ENCODE assay signal across 16 cellular contexts in genomic region chr9:112341741-112342140, GRCh38. TPM values are rescaled to one million over a fixed set of nuclear protein-coding genes. Genes with fewer than 3 reads are reported as not detected.
DNase-seq lines count a peak whose midpoint lies in the region; ATAC-seq and TF ChIP-seq lines count a peak whose summit lies in the region.
"Had no signal": no experiment of that assay in that cellular context is flagged by ENCODE, and none has a peak within 500 bp of the region (broad histone marks: within the 10 kb centered on the region; RNA-seq: fewer than 3 reads in every experiment).

No MANE protein-coding gene starts in this region.

- no peak for TF ChIP-seq RAD21 in IMR-90 (IDR thresholded peaks at IDR 0.05; ENCODE audit: low read length)

- H3K36me3 ChIP-seq in IMR-90 (ENCODE audit: control insufficient read depth, insufficient read depth, low read length), result no peaks in the 10 kb centered on the region
- no peaks in the 10 kb centered on the region for H3K36me3 ChIP-seq in mesodermal cell (ENCODE audit: control insufficient read depth, insufficient read depth, low read length)
- H3K36me3 ChIP-seq: WERI-Rb-1 had no signal

- in situ Hi-C loops in Caki2 (cut with HindIII; ENCODE audit: low pct_unique_long_range_greater_than_20kb, low sequenced_read_pairs) (no loop called here), IMR-90 (cut with MboI; ENCODE audit: low sequenced_read_pairs) (no loop called here)

- H2AK9ac ChIP-seq in IMR-90 (replicated peaks; ENCODE audit: low read depth, low read length, poor library complexity), result no peak overlapping the region

- dilution Hi-C loops in IMR-90 (cut with HindIII; ENCODE audit: low sequenced_read_pairs, unreplicated experiment), result no loop called here

- 0 out of 2 replicates have a peak overlapping the region, but pooled peaks have one; percentile 6 for H2BK20ac ChIP-seq in IMR-90 (ENCODE audit: low read depth, low read length)

- peak overlapping the region in 1 of 10 donors; percentile 37 for H3K27ac Mint-ChIP-seq in naive thymus-derived CD8-positive, alpha-beta T cell
- H3K27ac Mint-ChIP-seq: activated naive CD8-positive, alpha-beta T cell treated with anti-CD3 and anti-CD28 coated beads for 36 hours; stimulated activated naive CD8-positive, alpha-beta T cell treated with anti-CD3 and anti-CD28 coated beads, Interleukin-15, Interleukin-2, amounts not matched to agents 100 ng/mL and 50 ng/mL, for 24 hours had no signal

- H4K20me1 ChIP-seq in IMR-90 (ENCODE audit: insufficient read depth, low read length), result no peaks in the 10 kb centered on the region

- H3K56ac ChIP-seq in IMR-90 (ENCODE audit: extremely low read depth, insufficient read depth, low read length), result no peak overlapping the region

- peaks cover 0 to 1% (median 0%) of the 10 kb centered on the region in 5 donors for H3K27me3 Mint-ChIP-seq in naive thymus-derived CD8-positive, alpha-beta T cell
- H3K27me3 Mint-ChIP-seq: activated naive CD8-positive, alpha-beta T cell treated with anti-CD3 and anti-CD28 coated beads for 36 hours; stimulated activated naive CD8-positive, alpha-beta T cell treated with anti-CD3 and anti-CD28 coated beads, Interleukin-15, Interleukin-2, amounts not matched to agents 100 ng/mL and 50 ng/mL, for 24 hours had no signal

- no peak overlapping the region for H3K4me3 Mint-ChIP-seq in naive thymus-derived CD8-positive, alpha-beta T cell
- H3K4me3 Mint-ChIP-seq: activated naive CD8-positive, alpha-beta T cell treated with anti-CD3 and anti-CD28 coated beads for 36 hours; stimulated activated naive CD8-positive, alpha-beta T cell treated with anti-CD3 and anti-CD28 coated beads, Interleukin-15, Interleukin-2, amounts not matched to agents 100 ng/mL and 50 ng/mL, for 24 hours had no signal

- no peaks in the 10 kb centered on the region for H3K9me3 Mint-ChIP-seq in naive thymus-derived CD8-positive, alpha-beta T cell
- H3K9me3 Mint-ChIP-seq: activated naive CD8-positive, alpha-beta T cell treated with anti-CD3 and anti-CD28 coated beads for 36 hours; stimulated activated naive CD8-positive, alpha-beta T cell treated with anti-CD3 and anti-CD28 coated beads, Interleukin-15, Interleukin-2, amounts not matched to agents 100 ng/mL and 50 ng/mL, for 24 hours had no signal

- H2BK5ac ChIP-seq in IMR-90 (ENCODE audit: low read depth, low read length, poor library complexity, severe bottlenecking), result no peak overlapping the region

- H3K4me1 ChIP-seq in IMR-90 (ENCODE audit: control insufficient read depth, insufficient read depth, low read length) (peaks cover 3% of the 10 kb centered on the region; the same call in 1 of the 2 replicates), mesodermal cell (ENCODE audit: control insufficient read depth, insufficient read depth, low read length, poor library complexity, severe bottlenecking) (peaks cover 2% of the 10 kb centered on the region)

- intact Hi-C loops in IMR-90 (cut with micrococcal nuclease), result no loop called here

- no peak overlapping the region for H3K4me2 ChIP-seq in IMR-90 (ENCODE audit: low read depth, low read length)

- no peak overlapping the region; the same call in 1 of the 2 replicates for H2AK5ac ChIP-seq in IMR-90 (ENCODE audit: low read depth, low read length)

- no peak overlapping the region for H3K27ac ChIP-seq in IMR-90 (ENCODE audit: insufficient read depth, low read length)
- peak overlapping the region; percentile 60 for H3K27ac ChIP-seq in mesodermal cell (ENCODE audit: low read depth, low read length, severe bottlenecking)
- H3K27ac ChIP-seq: C4-2B, WERI-Rb-1 had no signal

- no peak overlapping the region; a peak in 1 of 4 replicates for H4K8ac ChIP-seq in IMR-90 (ENCODE audit: low read depth in 2 of 2, low read length in 2 of 2)

- BruUV-seq in IMR-90 (replicated peaks; lab: Mats Ljungman, UMichigan), result no TSS peak

- ATAC-seq in IMR-90 (ENCODE audit: low read depth), result peak; percentile 80
- ATAC-seq in naive thymus-derived CD8-positive, alpha-beta T cell, result no peak
- ATAC-seq: right cardiac atrium had no signal

- H3K9me1 ChIP-seq in IMR-90 (ENCODE audit: insufficient read depth, low read length), result peaks cover 3% of the 10 kb centered on the region; the same call in 1 of the 2 replicates

- H3K4me3 ChIP-seq in IMR-90 (ENCODE audit: insufficient read depth, low read depth, low read length) (no peak overlapping the region), cardiac fibroblast (replicated peaks in 1 of 2; ENCODE audit: low read depth in 2 of 2, low read length in 2 of 2) (no peak overlapping the region), mesodermal cell (ENCODE audit: extremely low read depth, insufficient read depth, low read length, poor library complexity, severe bottlenecking) (no peak overlapping the region)

- H3K27me3 ChIP-seq in IMR-90 (ENCODE audit: control insufficient read depth, insufficient read depth, low read length), result no peaks in the 10 kb centered on the region

- no peak for TF ChIP-seq CTCF in IMR-90 (conservative IDR thresholded peaks at IDR 0.05; ENCODE audit: low read depth, low read length)
- TF ChIP-seq CTCF in cardiac fibroblast (IDR thresholded peaks at IDR 0.05; ENCODE audit: low read depth, low read length), result no peak

- peak overlapping the region; percentile 58; the same call in 1 of the 2 replicates for H2BK120ac ChIP-seq in IMR-90 (ENCODE audit: low read depth, low read length)

- H2BK15ac ChIP-seq in IMR-90 (ENCODE audit: low read depth, low read length), result no peak overlapping the region; the same call in 2 of the 3 replicates

- POLR2A ChIA-PET in IMR-90 (lab: Charles Lee; ENCODE audit: unreplicated experiment), result no interaction called here
- POLR2A ChIA-PET in naive thymus-derived CD8-positive, alpha-beta T cell (lab: Charles Lee), result no interaction called here

- H3K36me3 Mint-ChIP-seq in naive thymus-derived CD8-positive, alpha-beta T cell, result no peaks in the 10 kb centered on the region
- H3K36me3 Mint-ChIP-seq: activated naive CD8-positive, alpha-beta T cell treated with anti-CD3 and anti-CD28 coated beads for 36 hours had no signal

- H3K9ac ChIP-seq in IMR-90 (ENCODE audit: low read depth, low read length), result no peak overlapping the region

- 0 out of 2 replicates have a peak overlapping the region, but pooled peaks have one; percentile 56 for H3K14ac ChIP-seq in IMR-90 (replicated peaks; ENCODE audit: low read depth, low read length)

- CTCF ChIA-PET in IMR-90 (lab: Yijun Ruan, JAX), result interaction anchor here (1.3 kb wide), 1 partner anchor 19 kb away, joined by 3 read pairs; no protein-coding TSS in a partner anchor

- DNase-seq in Caki2 (ENCODE audit: low read depth), result peak; percentile 89
- DNase-seq in IMR-90, result peak; percentile 37
- DNase-seq in cardiac fibroblast (ENCODE audit: low read depth in 2 of 2), result peak; percentile 48 to 57
- DNase-seq in NOMO-1 treated with dmso at 0.1 percent for 144 hours (lab: John Stamatoyannopoulos, UW; ENCODE audit: unreplicated experiment), result no peak
- DNase-seq in SHP77 treated with DMSO at 0.1 percent for 48 hours (lab: John Stamatoyannopoulos, UW), result no peak
- no peak for DNase-seq in naive thymus-derived CD8-positive, alpha-beta T cell
- no peak for DNase-seq in stimulated activated naive CD4-positive, alpha-beta T cell treated with Interleukin-2 at 50 U/mL for 16 hours (lab: John Stamatoyannopoulos, UW)
- DNase-seq: activated CD8-positive, alpha-beta memory T cell treated with anti-CD3 and anti-CD28 coated beads, Interleukin-2, amount 50 U/mL, for 4 hours; activated naive CD8-positive, alpha-beta T cell treated with anti-CD3 and anti-CD28 coated beads for 36 hours; NCI-H1694; NCI-H82; right cardiac atrium; WERI-Rb-1 had no signal

- no peak overlapping the region for H3K23ac ChIP-seq in IMR-90 (ENCODE audit: low read depth, low read length)

- H3K18ac ChIP-seq in IMR-90 (ENCODE audit: low read depth, low read length), result no peak overlapping the region

- H3K9me3 ChIP-seq in IMR-90 (ENCODE audit: control insufficient read depth, insufficient read depth, low read length) (no peaks in the 10 kb centered on the region), mesodermal cell (ENCODE audit: control insufficient read depth, low read length) (no peaks in the 10 kb centered on the region)

- peak overlapping the region; percentile 78 for H3K4ac ChIP-seq in IMR-90 (ENCODE audit: low read depth, low read length)

- H2AFZ ChIP-seq in IMR-90 (replicated peaks; ENCODE audit: low read length, poor library complexity), result peak overlapping the region; percentile 39

- no peak overlapping the region for H4K91ac ChIP-seq in IMR-90 (ENCODE audit: insufficient read depth, low read depth, low read length)

- no peaks in the 10 kb centered on the region for H3K4me1 Mint-ChIP-seq in naive thymus-derived CD8-positive, alpha-beta T cell
- H3K4me1 Mint-ChIP-seq: activated naive CD8-positive, alpha-beta T cell treated with anti-CD3 and anti-CD28 coated beads for 36 hours had no signal

- H4K5ac ChIP-seq in IMR-90 (ENCODE audit: low read depth, low read length), result no peak overlapping the region

- no peaks in the 10 kb centered on the region for H3K79me1 ChIP-seq in IMR-90 (ENCODE audit: low read depth in 1 of 2, low read length in 2 of 2)

- no peak for TF ChIP-seq POLR2A in IMR-90 (IDR thresholded peaks at IDR 0.05; ENCODE audit: low read depth, low read length)

TF ChIP-seq in IMR-90, 13 proteins besides CTCF, POLR2A, EP300 and RAD21 (continues in another document):
- TF ChIP-seq NFE2L2 (IDR thresholded peaks at IDR 0.05; ENCODE audit: low read depth, low read length), result no peak
- no peak for TF ChIP-seq CHD1 (IDR thresholded peaks at IDR 0.05; ENCODE audit: low read depth, low read length)
- TF ChIP-seq MAZ (IDR thresholded peaks at IDR 0.05; ENCODE audit: borderline replicate concordance, low read depth, low read length), result no peak
- no peak for TF ChIP-seq FOS (IDR thresholded peaks at IDR 0.05; ENCODE audit: low read depth, low read length)

RNA-seq across cellular contexts. Expression of gene PTBP3, which starts 8.3 kb away (rescaled TPM):
- total RNA-seq in Caki2 (2014; rRNA removed; shearing (Covaris generic); ENCODE audit: low replicate concordance), result 30.6 and 33.2 TPM in 2 replicates
- 15.6 and 17.5 TPM in 2 replicates for total RNA-seq in IMR-90 (2012; rRNA removed)
- polyA plus RNA-seq in IMR-90 (2012; rRNA removed), result 8.6 and 11.3 TPM in 2 replicates
- polyA plus RNA-seq in IMR-90 (2012; cell fraction: cytosol; rRNA removed), result 2.1 and 5.1 TPM in 2 replicates
- 10.0 and 15.9 TPM in 2 replicates for polyA plus RNA-seq in IMR-90 (2012; cell fraction: nucleus; rRNA removed; ENCODE audit: low replicate concordance)
- 47.1 TPM for polyA plus RNA-seq in mesodermal cell (2013, experiment 1 of 2)
- 45.5 TPM for polyA plus RNA-seq in mesodermal cell (2013, experiment 2 of 2)
- 100 to 1,000 TPM; 120 to 123 TPM for total RNA-seq in naive thymus-derived CD8-positive, alpha-beta T cell
- polyA plus RNA-seq in naive thymus-derived CD8-positive, alpha-beta T cell, result 10 to 100 TPM; 32.1 to 51.0 (median 35.9) TPM

RNA-seq across cellular contexts. Expression of gene HSDL2, which starts 38.2 kb away (rescaled TPM):
- total RNA-seq in Caki2 (2014; rRNA removed; shearing (Covaris generic); ENCODE audit: low replicate concordance), result 15.3 and 30.7 TPM in 2 replicates
- total RNA-seq in IMR-90 (2012; rRNA removed), result 58.6 and 65.8 TPM in 2 replicates
- 13.5 and 17.7 TPM in 2 replicates for polyA plus RNA-seq in IMR-90 (2012; rRNA removed)
- polyA plus RNA-seq in IMR-90 (2012; cell fraction: cytosol; rRNA removed), result 4.0 and 4.8 TPM in 2 replicates
- polyA plus RNA-seq in IMR-90 (2012; cell fraction: nucleus; rRNA removed; ENCODE audit: low replicate concordance), result 1.0 and 9.3 TPM in 2 replicates
- polyA plus RNA-seq in mesodermal cell (2013, experiment 1 of 2), result 23.7 TPM
- 24.3 TPM for polyA plus RNA-seq in mesodermal cell (2013, experiment 2 of 2)
- 10 to 100 TPM; 13.2 to 17.2 TPM for total RNA-seq in naive thymus-derived CD8-positive, alpha-beta T cell
- 10 to 100 TPM; 15.5 to 25.0 (median 19.6) TPM for polyA plus RNA-seq in naive thymus-derived CD8-positive, alpha-beta T cell

Comparison
In these comparisons a context has a peak if more than half of its experiments do, and no peak if none do; other contexts are left out.
1. DNase-seq: peak in Caki2 (single experiment), IMR-90 (single experiment) and cardiac fibroblast (2 of 2); none in NOMO-1 treated with dmso at 0.1 percent for 144 hours (single experiment), SHP77 treated with DMSO at 0.1 percent for 48 hours (single experiment), naive thymus-derived CD8-positive, alpha-beta T cell (0 of 10) and stimulated activated naive CD4-positive, alpha-beta T cell treated with Interleukin-2 at 50 U/mL for 16 hours (single experiment).